ENCODE assay signal across 7 cellular contexts in the genomic region with DNA sequence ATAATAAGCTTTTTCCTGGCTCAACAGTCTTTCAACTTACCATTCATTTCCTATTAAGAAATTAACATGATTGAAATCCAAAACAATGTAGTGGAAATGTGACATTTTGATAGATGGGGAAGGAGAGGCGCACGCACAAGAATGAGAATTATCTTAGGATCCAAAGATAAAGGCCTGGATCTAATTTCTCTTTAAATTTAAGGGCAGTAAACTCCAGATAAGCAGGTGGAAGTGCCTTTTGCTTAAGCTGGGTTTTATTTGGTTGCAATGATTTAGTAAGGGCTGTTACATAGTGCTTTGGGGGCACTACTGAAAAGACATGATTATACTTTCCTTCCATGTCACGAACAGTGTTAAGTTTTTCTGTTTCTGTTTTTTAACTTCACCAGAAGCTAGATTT.
"Had no signal": no experiment of that assay in that cellular context is flagged by ENCODE, and none has a peak within 500 bp of the region (broad histone marks: within the 10 kb centered on the region; RNA-seq: fewer than 3 reads in every experiment).

No MANE protein-coding gene starts in this region.

- ATAC-seq: K562 had no signal

- H3K27ac Mint-ChIP-seq: GM23338, H9, HFFc6 had no signal

- H3K4me3 Mint-ChIP-seq: GM23338, H9, HFFc6 had no signal

- H3K4me3 ChIP-seq: GM23338, K562 had no signal

- DNase-seq: H9, HCEC 1CT, HFFc6, IMR-90, KG1 had no signal

- H3K9me3 Mint-ChIP-seq: GM23338, H9, HFFc6 had no signal
